In the genomic region with DNA sequence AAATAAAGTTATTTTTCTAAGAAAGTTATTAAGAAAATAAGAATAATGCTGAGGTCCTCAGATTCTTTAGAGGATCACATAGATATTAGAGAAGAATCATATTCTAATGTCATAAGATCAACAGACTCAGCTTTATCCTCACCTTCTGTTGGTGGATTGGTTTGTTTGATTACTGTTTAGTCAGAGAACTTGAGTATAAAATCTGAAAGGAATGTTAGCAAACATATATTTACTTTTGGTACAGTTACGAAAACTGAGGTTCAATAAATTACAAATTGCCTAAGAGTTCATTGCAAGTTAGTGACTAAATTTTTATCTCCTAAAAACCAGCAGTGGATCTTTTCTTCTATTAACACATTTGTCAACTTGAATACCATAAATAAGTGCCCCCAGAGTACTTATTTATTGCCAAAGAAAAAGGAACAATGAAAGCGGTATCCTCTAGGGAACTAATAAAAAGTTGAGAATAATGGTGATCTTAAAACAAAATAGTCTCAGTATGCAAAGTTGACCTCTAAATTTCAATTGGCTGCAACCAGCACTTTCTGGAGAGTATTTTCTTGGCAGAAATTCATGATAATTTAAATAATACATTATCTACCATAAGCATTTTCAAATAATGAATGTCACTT, we compare ENCODE assay signal across 27 cellular contexts.
"Had no signal": no experiment of that assay in that cellular context is flagged by ENCODE, and none has a peak within 500 bp of the region (broad histone marks: within the 10 kb centered on the region; RNA-seq: fewer than 3 reads in every experiment).

No MANE protein-coding gene starts in this region.

- H3K4me3 ChIP-seq: adrenal gland, ascending aorta, breast epithelium, cardiac muscle cell, colonic mucosa, esophagus squamous epithelium, gastroesophageal sphincter had no signal

- H3K4me1 ChIP-seq: adrenal gland, ascending aorta, breast epithelium, colonic mucosa, esophagus squamous epithelium, gastroesophageal sphincter had no signal

- H3K36me3 ChIP-seq: adrenal gland, ascending aorta, breast epithelium, cardiac muscle cell, colonic mucosa, esophagus squamous epithelium, gastroesophageal sphincter had no signal

- ATAC-seq: activated CD4-positive, alpha-beta T cell treated with anti-CD3 and anti-CD28 coated beads for 36 hours; activated CD8-positive, alpha-beta memory T cell treated with anti-CD3 and anti-CD28 coated beads, Interleukin-2, amount 10 ng/mL, durations not matched to agents 7 days and 5 days; activated CD8-positive, alpha-beta T cell treated with anti-CD3 and anti-CD28 coated beads, Interleukin-2, amount 10 ng/mL, durations not matched to agents 7 days and 5 days; activated naive CD8-positive, alpha-beta T cell treated with anti-CD3 and anti-CD28 coated beads, Interleukin-2, amount 50 U/mL, for 24 hours; gastroesophageal sphincter had no signal

- H3K27me3 ChIP-seq: adrenal gland, ascending aorta, breast epithelium, cardiac muscle cell, colonic mucosa, esophagus squamous epithelium, gastroesophageal sphincter had no signal

- H3K9me3 ChIP-seq: adrenal gland, ascending aorta, breast epithelium, colonic mucosa, esophagus squamous epithelium, gastroesophageal sphincter had no signal

- H3K27ac ChIP-seq: adrenal gland, ascending aorta, breast epithelium, cardiac muscle cell, colonic mucosa, epithelial cell of prostate, esophagus squamous epithelium, gastroesophageal sphincter had no signal

- DNase-seq: activated CD4-positive, alpha-beta memory T cell treated with anti-CD3 and anti-CD28 coated beads for 36 hours; activated CD4-positive, alpha-beta T cell treated with anti-CD3 and anti-CD28 coated beads for 36 hours; activated CD4-positive, alpha-beta T cell treated with anti-CD3 and anti-CD28 coated beads, Interleukin-2, amount 10 ng/mL, durations not matched to agents 24 days and 14 days; activated CD4-positive, CD25-positive, alpha-beta regulatory T cell; activated CD4-positive, CD25-positive, alpha-beta regulatory T cell treated with anti-CD3 and anti-CD28 coated beads, Interleukin-2, amount 50 U/mL, for 72 hours; activated CD8-positive, alpha-beta memory T cell treated with anti-CD3 and anti-CD28 coated beads, Interleukin-2, amount 10 ng/mL, durations not matched to agents 7 days and 5 days; activated CD8-positive, alpha-beta memory T cell treated with anti-CD3 and anti-CD28 coated beads, Interleukin-2, amount 50 U/mL, for 4 hours; activated CD8-positive, alpha-beta T cell treated with anti-CD3 and anti-CD28 coated beads, Interleukin-2, amount 10 ng/mL, durations not matched to agents 7 days and 5 days; activated effector memory CD4-positive, alpha-beta T cell treated with anti-CD3 and anti-CD28 coated beads, Interleukin-2, amount 50 U/mL, for 16 hours; activated naive CD4-positive, alpha-beta T cell treated with anti-CD3 and anti-CD28 coated beads for 36 hours; activated naive CD8-positive, alpha-beta T cell treated with anti-CD3 and anti-CD28 coated beads for 36 hours; activated naive CD8-positive, alpha-beta T cell treated with anti-CD3 and anti-CD28 coated beads, Interleukin-2, amount 50 U/mL, for 24 hours; activated T-cell treated with anti-CD3 and anti-CD28 coated beads, Interleukin-2, amount 50 U/mL, for 1 hour; activated T-cell treated with anti-CD3 and anti-CD28 coated beads, Interleukin-2, amount 50 U/mL, for 48 hours; adrenal gland; central memory CD4-positive, alpha-beta T cell; cerebellar nuclear complex; colonic mucosa; effector CD8-positive, alpha-beta T cell; esophagus squamous epithelium; foreskin melanocyte; T-helper 2 cell had no signal
